In genomic region chr15:85059734-85060133, GRCh38 we compare ENCODE assay signal across 1 cellular context.
TF ChIP-seq lines count a peak whose summit lies in the region.

No MANE protein-coding gene starts in this region.

TF ChIP-seq in HepG2, 621 proteins besides CTCF, POLR2A, EP300 and RAD21 (continued from another document):
- TF ChIP-seq ARID5B (CRISPR knock-in tag; IDR thresholded peaks at IDR 0.05): 0 out of 2 replicates have a peak, but pooled peaks have one; percentile 28
- 0 out of 2 replicates have a peak, but pooled peaks have one; percentile 43 for TF ChIP-seq ZMYM4 (CRISPR knock-in tag; IDR thresholded peaks at IDR 0.05)
- TF ChIP-seq FOXP4 (CRISPR knock-in tag; IDR thresholded peaks at IDR 0.05): peak; percentile 39; the same call in 1 of the 2 replicates
- TF ChIP-seq ZNF614 (CRISPR knock-in tag; IDR thresholded peaks at IDR 0.05; ENCODE audit: borderline replicate concordance): no peak
- no peak for TF ChIP-seq ZNF383 (CRISPR knock-in tag; IDR thresholded peaks at IDR 0.05; ENCODE audit: borderline replicate concordance)
- no peak for TF ChIP-seq SOX6 (IDR thresholded peaks at IDR 0.05)
- TF ChIP-seq SOX6 (CRISPR knock-in tag; IDR thresholded peaks at IDR 0.05): peak; percentile 37; the same call in 1 of the 2 replicates
- peak; percentile 35; the same call in 1 of the 2 replicates for TF ChIP-seq MED1 (CRISPR knock-in tag; IDR thresholded peaks at IDR 0.05)
- TF ChIP-seq POGZ (CRISPR knock-in tag; IDR thresholded peaks at IDR 0.05): 0 out of 2 replicates have a peak, but pooled peaks have one; percentile 44
- no peak for TF ChIP-seq SOX13 (IDR thresholded peaks at IDR 0.05)
- TF ChIP-seq SOX13 (CRISPR knock-in tag; conservative IDR thresholded peaks at IDR 0.05 in 1 of 2, IDR thresholded peaks at IDR 0.05 in 1 of 2): 0 out of 4 replicates have a peak, but pooled peaks of 1 of the 2 experiments have one; percentile 38
- TF ChIP-seq RBM22 (optimal IDR thresholded peaks at IDR 0.05; ENCODE audit: low read length): no peak
- TF ChIP-seq SIN3A (IDR thresholded peaks at IDR 0.05; ENCODE audit: borderline replicate concordance, low read depth, low read length): no peak
- peak; percentile 43; the same call in 1 of the 2 replicates for TF ChIP-seq SOX5 (CRISPR knock-in tag; IDR thresholded peaks at IDR 0.05; ENCODE audit: borderline replicate concordance)
- TF ChIP-seq CEBPG (CRISPR knock-in tag; IDR thresholded peaks at IDR 0.05): 0 out of 2 replicates have a peak, but pooled peaks have one; percentile 17
- no peak for TF ChIP-seq FOSL1 (CRISPR knock-in tag; IDR thresholded peaks at IDR 0.05; ENCODE audit: borderline replicate concordance)
- TF ChIP-seq, protein P1, sequence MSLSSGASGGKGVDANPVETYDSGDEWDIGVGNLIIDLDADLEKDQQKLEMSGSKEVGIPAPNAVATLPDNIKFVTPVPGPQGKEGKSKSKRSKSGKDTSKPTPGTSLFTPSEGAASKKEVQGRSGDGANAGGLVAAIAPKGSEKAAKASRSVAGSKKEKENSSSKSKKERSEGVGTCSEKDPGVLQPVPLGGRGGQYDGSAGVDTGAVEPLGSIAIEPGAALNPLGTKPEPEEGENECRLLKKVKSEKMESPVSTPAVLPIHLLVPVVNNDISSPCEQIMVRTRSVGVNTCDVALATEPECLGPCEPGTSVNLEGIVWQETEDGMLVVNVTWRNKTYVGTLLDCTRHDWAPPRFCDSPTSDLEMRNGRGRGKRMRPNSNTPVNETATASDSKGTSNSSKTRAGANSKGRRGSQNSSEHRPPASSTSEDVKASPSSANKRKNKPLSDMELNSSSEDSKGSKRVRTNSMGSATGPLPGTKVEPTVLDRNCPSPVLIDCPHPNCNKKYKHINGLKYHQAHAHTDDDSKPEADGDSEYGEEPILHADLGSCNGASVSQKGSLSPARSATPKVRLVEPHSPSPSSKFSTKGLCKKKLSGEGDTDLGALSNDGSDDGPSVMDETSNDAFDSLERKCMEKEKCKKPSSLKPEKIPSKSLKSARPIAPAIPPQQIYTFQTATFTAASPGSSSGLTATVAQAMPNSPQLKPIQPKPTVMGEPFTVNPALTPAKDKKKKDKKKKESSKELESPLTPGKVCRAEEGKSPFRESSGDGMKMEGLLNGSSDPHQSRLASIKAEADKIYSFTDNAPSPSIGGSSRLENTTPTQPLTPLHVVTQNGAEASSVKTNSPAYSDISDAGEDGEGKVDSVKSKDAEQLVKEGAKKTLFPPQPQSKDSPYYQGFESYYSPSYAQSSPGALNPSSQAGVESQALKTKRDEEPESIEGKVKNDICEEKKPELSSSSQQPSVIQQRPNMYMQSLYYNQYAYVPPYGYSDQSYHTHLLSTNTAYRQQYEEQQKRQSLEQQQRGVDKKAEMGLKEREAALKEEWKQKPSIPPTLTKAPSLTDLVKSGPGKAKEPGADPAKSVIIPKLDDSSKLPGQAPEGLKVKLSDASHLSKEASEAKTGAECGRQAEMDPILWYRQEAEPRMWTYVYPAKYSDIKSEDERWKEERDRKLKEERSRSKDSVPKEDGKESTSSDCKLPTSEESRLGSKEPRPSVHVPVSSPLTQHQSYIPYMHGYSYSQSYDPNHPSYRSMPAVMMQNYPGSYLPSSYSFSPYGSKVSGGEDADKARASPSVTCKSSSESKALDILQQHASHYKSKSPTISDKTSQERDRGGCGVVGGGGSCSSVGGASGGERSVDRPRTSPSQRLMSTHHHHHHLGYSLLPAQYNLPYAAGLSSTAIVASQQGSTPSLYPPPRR (CRISPR knock-in tag; IDR thresholded peaks at IDR 0.05; ENCODE audit: borderline replicate concordance): 0 out of 2 replicates have a peak, but pooled peaks have one; percentile 26
- no peak for TF ChIP-seq RNF2 (conservative IDR thresholded peaks at IDR 0.05; ENCODE audit: low read depth)
- no peak for TF ChIP-seq DMAP1 (CRISPR knock-in tag; IDR thresholded peaks at IDR 0.05)
- no peak for TF ChIP-seq ZNF530 (CRISPR knock-in tag; IDR thresholded peaks at IDR 0.05; ENCODE audit: low read depth)
- peak; percentile 12; the same call in 1 of the 2 replicates for TF ChIP-seq RXRB (CRISPR knock-in tag; IDR thresholded peaks at IDR 0.05; ENCODE audit: borderline replicate concordance)
- TF ChIP-seq ZMYM2 (CRISPR knock-in tag; IDR thresholded peaks at IDR 0.05): no peak
- no peak for TF ChIP-seq CREB1 (IDR thresholded peaks at IDR 0.05)
- 0 out of 2 replicates have a peak, but pooled peaks have one; percentile 38 for TF ChIP-seq CREB1 (CRISPR knock-in tag; IDR thresholded peaks at IDR 0.05)
- no peak for TF ChIP-seq ZFP41 (CRISPR knock-in tag; IDR thresholded peaks at IDR 0.05; ENCODE audit: borderline replicate concordance)
- TF ChIP-seq ZNF138 (CRISPR knock-in tag; IDR thresholded peaks at IDR 0.05; ENCODE audit: low read depth): no peak
- TF ChIP-seq PHF20 (CRISPR knock-in tag; IDR thresholded peaks at IDR 0.05): no peak
- TF ChIP-seq HNF4A (CRISPR knock-in tag; IDR thresholded peaks at IDR 0.05): peak; percentile 61
- TF ChIP-seq ZNF782 (CRISPR knock-in tag; IDR thresholded peaks at IDR 0.05; ENCODE audit: borderline replicate concordance): no peak
- peak; percentile 51 for TF ChIP-seq RARA (CRISPR knock-in tag; IDR thresholded peaks at IDR 0.05)
- peak; percentile 26; the same call in 1 of the 2 replicates for TF ChIP-seq SALL1 (CRISPR knock-in tag; IDR thresholded peaks at IDR 0.05)
- no peak for TF ChIP-seq MZF1 (CRISPR knock-in tag; IDR thresholded peaks at IDR 0.05; ENCODE audit: borderline replicate concordance)
- TF ChIP-seq KDM4B (CRISPR knock-in tag; IDR thresholded peaks at IDR 0.05): no peak
- TF ChIP-seq, protein P2, sequence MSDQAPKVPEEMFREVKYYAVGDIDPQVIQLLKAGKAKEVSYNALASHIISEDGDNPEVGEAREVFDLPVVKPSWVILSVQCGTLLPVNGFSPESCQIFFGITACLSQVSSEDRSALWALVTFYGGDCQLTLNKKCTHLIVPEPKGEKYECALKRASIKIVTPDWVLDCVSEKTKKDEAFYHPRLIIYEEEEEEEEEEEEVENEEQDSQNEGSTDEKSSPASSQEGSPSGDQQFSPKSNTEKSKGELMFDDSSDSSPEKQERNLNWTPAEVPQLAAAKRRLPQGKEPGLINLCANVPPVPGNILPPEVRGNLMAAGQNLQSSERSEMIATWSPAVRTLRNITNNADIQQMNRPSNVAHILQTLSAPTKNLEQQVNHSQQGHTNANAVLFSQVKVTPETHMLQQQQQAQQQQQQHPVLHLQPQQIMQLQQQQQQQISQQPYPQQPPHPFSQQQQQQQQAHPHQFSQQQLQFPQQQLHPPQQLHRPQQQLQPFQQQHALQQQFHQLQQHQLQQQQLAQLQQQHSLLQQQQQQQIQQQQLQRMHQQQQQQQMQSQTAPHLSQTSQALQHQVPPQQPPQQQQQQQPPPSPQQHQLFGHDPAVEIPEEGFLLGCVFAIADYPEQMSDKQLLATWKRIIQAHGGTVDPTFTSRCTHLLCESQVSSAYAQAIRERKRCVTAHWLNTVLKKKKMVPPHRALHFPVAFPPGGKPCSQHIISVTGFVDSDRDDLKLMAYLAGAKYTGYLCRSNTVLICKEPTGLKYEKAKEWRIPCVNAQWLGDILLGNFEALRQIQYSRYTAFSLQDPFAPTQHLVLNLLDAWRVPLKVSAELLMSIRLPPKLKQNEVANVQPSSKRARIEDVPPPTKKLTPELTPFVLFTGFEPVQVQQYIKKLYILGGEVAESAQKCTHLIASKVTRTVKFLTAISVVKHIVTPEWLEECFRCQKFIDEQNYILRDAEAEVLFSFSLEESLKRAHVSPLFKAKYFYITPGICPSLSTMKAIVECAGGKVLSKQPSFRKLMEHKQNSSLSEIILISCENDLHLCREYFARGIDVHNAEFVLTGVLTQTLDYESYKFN (CRISPR knock-in tag; conservative IDR thresholded peaks at IDR 0.05): peak; percentile 63
- TF ChIP-seq HOMEZ (CRISPR knock-in tag; IDR thresholded peaks at IDR 0.05; ENCODE audit: low read depth): 0 out of 2 replicates have a peak, but pooled peaks have one; percentile 25
TF ChIP-seq in HepG2: peak in this region for 18.
